In genomic region chr19:4791183-4792018, GRCh38 we compare ENCODE assay signal across 8 cellular contexts. TPM values are rescaled to one million over a fixed set of nuclear protein-coding genes. Genes with fewer than 3 reads are reported as not detected.
DNase-seq lines count a peak whose midpoint lies in the region; ATAC-seq and TF ChIP-seq lines count a peak whose summit lies in the region.

Gene FEM1A (plus strand): TSS chr19:4791734. CDS start chr19:4791855, 121 bp downstream.

- peaks cover 36% of the 10 kb centered on the region for H3K4me1 ChIP-seq in lower lobe of right lung

- peaks cover 41% of the 10 kb centered on the region for H3K36me3 ChIP-seq in lower lobe of right lung

- H3K27me3 ChIP-seq in lower lobe of right lung (ENCODE audit: low read depth) = no peaks in the 10 kb centered on the region

- H3K27ac ChIP-seq in lower lobe of right lung = peak within 1 kb of the TSS; percentile 87

- ATAC-seq in GM19468 (IDR thresholded peaks at IDR 0.05; ENCODE audit: extremely low read depth, unreplicated experiment) = peak; percentile 83
- peak; percentile 99 to 100 for ATAC-seq in lower lobe of right lung

- H3K9me3 ChIP-seq in lower lobe of right lung = no peaks in the 10 kb centered on the region

- peak within 1 kb of the TSS; percentile 74 for H3K4me3 ChIP-seq in lower lobe of right lung

- intact Hi-C loops in lower lobe of right lung (cut with DNase I) = no loop called here

- peak; percentile 99 for TF ChIP-seq CTCF in lower lobe of right lung (IDR thresholded peaks at IDR 0.05)

- peak; percentile 98 for DNase-seq in COLO829 (ENCODE audit: low spot score)
- peak; percentile 100 for DNase-seq in HS-5 (ENCODE audit: low read depth)
- DNase-seq in NK-92 (lab: John Stamatoyannopoulos, UW; ENCODE audit: unreplicated experiment) = peak; percentile 92
- DNase-seq in activated CD8-positive, alpha-beta memory T cell treated with anti-CD3 and anti-CD28 coated beads for 1 hour (ENCODE audit: extremely low read depth in 1 of 2, low read depth in 1 of 2) = peak; percentile 97 to 98
- DNase-seq in effector CD4-positive, alpha-beta T cell = peak; percentile 99
- peak; percentile 99 for DNase-seq in lower lobe of right lung
- peak; percentile 97 to 98 (median 98) for DNase-seq in stimulated activated CD4-positive, alpha-beta T cell treated with anti-CD3 and anti-CD28 coated beads, TNF-alpha, amount 100 ng/mL, for 24 hours (ENCODE audit: low read depth in 3 of 3)

RNA-seq across cellular contexts. Expression of gene FEM1A, which starts in this region (rescaled TPM):
- 13.3 TPM for total RNA-seq in lower lobe of right lung

Comparison
In these comparisons a context has a peak if more than half of its experiments do, and no peak if none do; other contexts are left out.
1. Peak in every context shown above with its lines: DNase-seq, ATAC-seq, H3K4me3 ChIP-seq and H3K27ac ChIP-seq.